In the genomic region with DNA sequence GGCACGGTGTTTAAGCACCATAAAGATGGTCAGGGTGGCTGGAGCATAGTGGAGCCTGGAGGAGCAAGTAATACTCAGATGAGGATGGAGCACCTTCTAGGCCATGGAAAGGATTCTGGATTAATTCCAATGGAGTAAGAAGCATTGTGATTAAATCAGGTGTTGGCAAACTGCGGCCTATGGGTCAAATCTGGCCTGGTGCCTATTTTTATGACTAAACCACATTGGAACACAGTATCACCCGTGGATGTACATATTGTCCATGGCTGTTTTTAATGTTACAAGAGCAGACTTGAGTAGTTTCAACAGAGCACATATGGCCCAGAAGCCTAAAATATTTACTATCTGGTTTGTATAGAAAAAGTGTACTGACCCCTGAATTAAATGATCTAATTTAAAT, we compare ENCODE assay signal across 27 cellular contexts.
"Had no signal": no experiment of that assay in that cellular context is flagged by ENCODE, and none has a peak within 500 bp of the region (broad histone marks: within the 10 kb centered on the region; RNA-seq: fewer than 3 reads in every experiment).

No MANE protein-coding gene starts in this region.

- H3K27ac Mint-ChIP-seq: activated CD4-positive, alpha-beta memory T cell treated with anti-CD3 and anti-CD28 coated beads, Interleukin-2, amount 10 ng/mL, durations not matched to agents 7 days and 5 days; activated naive CD8-positive, alpha-beta T cell; nephron; T-helper 1 cell treated with Interleukin-12 subunit alpha and Interleukin-12 subunit beta and Interleukin-4 antibody, amounts not matched to agents 30 μg/mL and 1 μg/mL, for 36 hours had no signal

- H3K4me1 ChIP-seq: adrenal gland, left ventricle myocardium inferior, prostate gland, spleen, tibial artery had no signal

- DNase-seq: activated CD4-positive, alpha-beta memory T cell treated with anti-CD3 and anti-CD28 coated beads, Interleukin-2, amount 10 ng/mL, durations not matched to agents 7 days and 5 days; activated CD4-positive, alpha-beta T cell treated with anti-CD3 and anti-CD28 coated beads for 4 hours; activated naive CD4-positive, alpha-beta T cell; activated T-cell treated with anti-CD3 and anti-CD28 coated beads for 4 hours; adrenal gland; cerebellar nuclear complex; cortex of kidney; effector CD4-positive, alpha-beta T cell; gastrocnemius medialis; hippocampal formation; left ventricle myocardium inferior; midbrain; ovary; spleen; stimulated activated CD4-positive, alpha-beta T cell treated with anti-CD3 and anti-CD28 coated beads, Interleukin-4, amount 100 ng/mL, for 1 hour; stimulated activated naive CD4-positive, alpha-beta T cell treated with Interleukin-2 at 50 U/mL for 16 hours; substantia nigra; T1000; tibial artery had no signal

- H3K27me3 ChIP-seq: adrenal gland, gastrocnemius medialis, neutrophil, ovary, spleen, tibial artery had no signal

- H3K4me1 Mint-ChIP-seq: nephron had no signal

- ATAC-seq: activated T-helper 17 cell treated with anti-CD3 and anti-CD28 coated beads, Interleukin-2, amount 50 U/mL, for 72 hours; esophagus mucosa; gastrocnemius medialis; WTC11 had no signal

- H3K27ac ChIP-seq: adrenal gland, gastrocnemius medialis, left ventricle myocardium inferior, neutrophil, ovary, prostate gland, spleen, tibial artery had no signal

- H3K9me3 ChIP-seq: adrenal gland, gastrocnemius medialis, left ventricle myocardium inferior, neutrophil, ovary, prostate gland, spleen, tibial artery had no signal

- H3K27me3 Mint-ChIP-seq: activated CD4-positive, alpha-beta memory T cell treated with anti-CD3 and anti-CD28 coated beads, Interleukin-2, amount 10 ng/mL, durations not matched to agents 7 days and 5 days; activated naive CD8-positive, alpha-beta T cell; activated T-helper 17 cell treated with anti-CD3 and anti-CD28 coated beads, Interleukin-2, amount 50 U/mL, for 72 hours had no signal

- H3K4me3 Mint-ChIP-seq: activated CD4-positive, alpha-beta memory T cell treated with anti-CD3 and anti-CD28 coated beads, Interleukin-2, amount 10 ng/mL, durations not matched to agents 7 days and 5 days; activated naive CD8-positive, alpha-beta T cell; activated T-helper 17 cell treated with anti-CD3 and anti-CD28 coated beads, Interleukin-2, amount 50 U/mL, for 72 hours; nephron; T-helper 1 cell treated with Interleukin-12 subunit alpha and Interleukin-12 subunit beta and Interleukin-4 antibody, amounts not matched to agents 30 μg/mL and 1 μg/mL, for 36 hours; WTC11 had no signal

- H3K36me3 ChIP-seq: adrenal gland, gastrocnemius medialis, left ventricle myocardium inferior, neutrophil, ovary, prostate gland had no signal

- H3K4me3 ChIP-seq: adrenal gland, gastrocnemius medialis, left ventricle myocardium inferior, ovary, prostate gland, spleen, tibial artery had no signal

- H3K9me3 Mint-ChIP-seq: activated CD4-positive, alpha-beta memory T cell treated with anti-CD3 and anti-CD28 coated beads, Interleukin-2, amount 10 ng/mL, durations not matched to agents 7 days and 5 days; activated T-helper 17 cell treated with anti-CD3 and anti-CD28 coated beads, Interleukin-2, amount 50 U/mL, for 72 hours; nephron; T-helper 1 cell treated with Interleukin-12 subunit alpha and Interleukin-12 subunit beta and Interleukin-4 antibody, amounts not matched to agents 30 μg/mL and 1 μg/mL, for 36 hours; WTC11 had no signal
